Comparison of ENCODE assay signal across 8 cellular contexts in the genomic region with DNA sequence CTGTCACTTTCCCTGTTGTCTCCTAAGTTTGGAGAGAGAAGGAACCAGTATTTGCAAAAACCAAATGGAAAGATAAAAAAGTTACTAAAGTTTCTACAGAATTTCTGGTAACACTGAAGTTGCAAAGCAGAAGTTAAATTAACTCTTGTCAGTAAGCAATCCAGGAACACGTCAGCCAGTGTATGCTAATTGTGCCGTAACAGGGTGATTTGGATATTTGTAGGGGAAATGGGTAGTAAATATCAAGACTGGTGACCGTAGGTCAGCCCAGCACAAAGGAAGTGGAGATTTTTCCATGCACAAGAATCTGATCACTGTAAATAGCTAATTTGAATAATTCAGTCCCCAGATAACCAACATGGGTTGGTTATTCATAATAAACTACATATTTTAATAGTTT. TPM values are rescaled to one million over a fixed set of nuclear protein-coding genes. Genes with fewer than 3 reads are reported as not detected.
A peak's percentile ranks its signal among the peaks of the same experiment; 100 is the strongest.
DNase-seq lines count a peak whose midpoint lies in the region; ATAC-seq and TF ChIP-seq lines count a peak whose summit lies in the region.

No MANE protein-coding gene starts in this region.

- H3K9me3 ChIP-seq in left ventricle myocardium inferior (replicated peaks) (no peaks in the 10 kb centered on the region), SJSA1 (replicated peaks) (no peaks in the 10 kb centered on the region), psoas muscle (no peaks in the 10 kb centered on the region)

- H3K27ac ChIP-seq in left ventricle myocardium inferior (replicated peaks) (peak overlapping the region; percentile 97), SJSA1 (peak overlapping the region; percentile 98), psoas muscle (peak overlapping the region; percentile 98)

- WGBS in psoas muscle, 3 donors, result 16 to 23% (median 19%) methylated on average over 3 of the region's 3 CpGs

- intact Hi-C loops in left ventricle myocardium inferior (cut with micrococcal nuclease) (loop anchor here (10.0 kb wide), 1 partner anchor 155 kb away; a partner anchor contains a TSS), left ventricle myocardium superior (cut with micrococcal nuclease) (no loop called here), psoas muscle (cut with DNase I) (loop anchor here (5.0 to 10.0 kb wide), 3 partner anchors 68 to 365 kb away; a partner anchor contains a TSS)

- ATAC-seq in left ventricle myocardium superior (no peak), psoas muscle (no peak), GM18868 (IDR thresholded peaks at IDR 0.05; ENCODE audit: unreplicated experiment) (no peak), HG03520 (IDR thresholded peaks at IDR 0.05; ENCODE audit: unreplicated experiment) (no peak)

- H3K27me3 ChIP-seq in left ventricle myocardium inferior (ENCODE audit: low read depth), result no peaks in the 10 kb centered on the region
- no peaks in the 10 kb centered on the region for H3K27me3 ChIP-seq in SJSA1 (replicated peaks)
- no peaks in the 10 kb centered on the region for H3K27me3 ChIP-seq in psoas muscle (ENCODE audit: insufficient read depth in 3 of 3, low read length in 2 of 3)

- peak overlapping the region; percentile 76 for H3K4me3 ChIP-seq in left ventricle myocardium inferior
- peak overlapping the region; percentile 80 for H3K4me3 ChIP-seq in SJSA1
- peak overlapping the region; percentile 84 for H3K4me3 ChIP-seq in psoas muscle

- TF ChIP-seq POLR2A in erythroblast (IDR thresholded peaks at IDR 0.05; ENCODE audit: low read length), result peak; percentile 56

- H3K4me1 ChIP-seq in left ventricle myocardium inferior (peaks cover 95% of the 10 kb centered on the region), SJSA1 (replicated peaks) (peaks cover 36% of the 10 kb centered on the region), psoas muscle (peaks cover 64% of the 10 kb centered on the region)

- DNase-seq in left ventricle myocardium inferior (no peak), left ventricle myocardium superior (no peak), SJSA1 (ENCODE audit: low read depth in 1 of 2, low spot score in 2 of 2) (peak in 1 of 2 experiments; percentile 67), erythroblast (lab: John Stamatoyannopoulos, UW) (peak; percentile 57 to 77), psoas muscle (no peak), NCI-H2171 (lab: John Stamatoyannopoulos, UW) (no peak)

- H3K36me3 ChIP-seq in left ventricle myocardium inferior (peaks cover 31% of the 10 kb centered on the region), SJSA1 (peaks cover 63% of the 10 kb centered on the region), psoas muscle (ENCODE audit: insufficient read depth in 1 of 2, low read depth in 1 of 2) (peaks cover 0 to 36% of the 10 kb centered on the region in 2 donors)

- no peak for TF ChIP-seq CTCF in left ventricle myocardium inferior (IDR thresholded peaks at IDR 0.05; ENCODE audit: borderline replicate concordance)
- no peak for TF ChIP-seq CTCF in psoas muscle (IDR thresholded peaks at IDR 0.05)

RNA-seq across cellular contexts. Expression of a gene that starts 2.3 kb away (rescaled TPM):
- total RNA-seq in left ventricle myocardium inferior, result 36.3 TPM
- total RNA-seq in left ventricle myocardium superior, result 40.9 TPM
- 42.8 and 44.8 TPM in 2 replicates for total RNA-seq in SJSA1 (2014; rRNA removed; shearing (Covaris generic))
- 10 to 100 TPM; 32.2 to 61.0 (median 38.0) TPM for total RNA-seq in psoas muscle
- polyA plus RNA-seq in psoas muscle, result 10 to 100 TPM; 20.7 to 62.8 (median 42.4) TPM

RNA-seq across cellular contexts. Expression of a gene that starts 23.5 kb away (rescaled TPM):
- total RNA-seq in left ventricle myocardium inferior (not detected), left ventricle myocardium superior (not detected), psoas muscle (not detected)
- total RNA-seq in SJSA1 (2014; rRNA removed; shearing (Covaris generic)), result 0.78 and 1.8 TPM in 2 replicates
- under 1 TPM in 1 of 3 donors, not detected in 2; 0.38 TPM for polyA plus RNA-seq in psoas muscle

Comparison
In these comparisons a context has a peak if more than half of its experiments do, and no peak if none do; other contexts are left out.
1. DNase-seq: peak in erythroblast (2 of 2); none in left ventricle myocardium inferior (single experiment), left ventricle myocardium superior (single experiment), psoas muscle (0 of 2) and NCI-H2171 (single experiment).
2. Peak in every context shown above with its lines, with median percentiles within 50 percentile points of each other: H3K27ac ChIP-seq and H3K4me3 ChIP-seq.